In the genomic region with DNA sequence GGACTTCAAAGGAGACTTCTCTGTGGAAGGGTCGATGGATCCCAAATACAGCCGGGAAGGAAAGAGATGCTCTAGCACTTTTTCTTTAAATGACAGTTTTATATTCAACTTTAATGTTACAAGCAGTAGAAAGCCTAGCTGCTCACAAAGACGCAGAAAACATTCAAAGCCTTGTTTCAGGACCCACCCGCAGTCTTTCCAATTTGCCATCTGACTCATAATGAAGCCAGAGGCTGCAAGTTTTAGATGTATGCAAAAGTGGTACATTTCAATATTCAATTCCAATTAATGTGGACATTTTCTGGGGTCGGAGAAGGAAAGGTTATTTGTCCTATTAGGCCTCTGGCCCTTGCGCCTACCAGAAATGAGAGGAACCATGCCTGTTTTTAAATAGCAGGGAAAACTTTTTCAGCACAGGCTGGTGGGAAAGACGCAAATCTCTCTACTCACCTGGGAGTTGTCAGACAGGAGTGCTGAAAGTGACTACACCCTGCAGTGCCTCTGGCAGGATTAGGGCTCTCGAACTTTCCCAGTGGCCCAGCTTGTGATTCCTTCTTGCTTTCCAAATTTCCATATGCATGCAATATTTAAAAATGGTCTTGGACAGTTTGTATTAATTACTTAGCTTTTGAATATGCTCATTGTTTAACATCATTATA, we compare ENCODE assay signal across 18 cellular contexts.
DNase-seq lines count a peak whose midpoint lies in the region; ATAC-seq and TF ChIP-seq lines count a peak whose summit lies in the region.
"Had no signal": no experiment of that assay in that cellular context is flagged by ENCODE, and none has a peak within 500 bp of the region (broad histone marks: within the 10 kb centered on the region; RNA-seq: fewer than 3 reads in every experiment).

No MANE protein-coding gene starts in this region.

- no peaks in the 10 kb centered on the region for H3K79me2 ChIP-seq in HCT116 (ENCODE audit: insufficient read depth, low read length)

- H3K4me1 ChIP-seq in HCT116 (ENCODE audit: control insufficient read depth in 1 of 2, insufficient read depth in 2 of 2, low read length in 2 of 2) = peaks cover 0 to 6% of the 10 kb centered on the region in 2 experiments; a peak in 1 of 4 replicates
- H3K4me1 ChIP-seq in gastroesophageal sphincter = peaks cover 0 to 28% (median 3%) of the 10 kb centered on the region in 3 donors
- H3K4me1 ChIP-seq: BLaER1 treated with 17β-estradiol and CSF1 and Interleukin-3, amounts not matched to agents 10 nM and 100 nM; heart right ventricle had no signal

- no TSS peak for BruUV-seq in HCT116 (replicated peaks; lab: Mats Ljungman, UMichigan)

- RAD21 ChIA-PET in HCT116 (lab: Charles Lee; ENCODE audit: low non-redundant PET in 1 of 2, low total read pairs in 2 of 2, uncharacterized antibody in 2 of 2, unreplicated experiment in 2 of 2) = no interaction called here

- TF ChIP-seq RAD21 in HCT116 (IDR thresholded peaks at IDR 0.05; ENCODE audit: low read depth) = no peak

- H3K27ac ChIP-seq in HCT116 (ENCODE audit: low read depth, low read length) = no peak overlapping the region
- no peak overlapping the region for H3K27ac ChIP-seq in gastroesophageal sphincter
- H3K27ac ChIP-seq: BLaER1 treated with 17β-estradiol and CSF1 and Interleukin-3, amounts not matched to agents 10 nM and 100 nM; heart right ventricle; psoas muscle; tibial nerve had no signal

- H2AFZ ChIP-seq in HCT116 (ENCODE audit: low read depth, low read length, poor library complexity, severe bottlenecking) = peak overlapping the region; percentile 21

- H3K9me2 ChIP-seq in HCT116 (ENCODE audit: insufficient read depth) = no peaks in the 10 kb centered on the region

- CTCF ChIA-PET in HCT116 (lab: Charles Lee) = no interaction called here

- TF ChIP-seq POLR2A in HCT116 (IDR thresholded peaks at IDR 0.05; ENCODE audit: borderline replicate concordance, extremely low read depth, insufficient read depth, insufficient read length) = no peak
- no peak for TF ChIP-seq POLR2A in gastroesophageal sphincter (IDR thresholded peaks at IDR 0.05)

- H4K20me1 ChIP-seq in HCT116 (ENCODE audit: insufficient read depth) = no peaks in the 10 kb centered on the region
- H4K20me1 ChIP-seq: BLaER1 treated with 17β-estradiol and CSF1 and Interleukin-3, amounts not matched to agents 10 nM and 100 nM had no signal

- intact Hi-C loops in HCT116 (cut with micrococcal nuclease) (no loop called here), left colon (cut with DNase I, micrococcal nuclease) (no loop called here)

- ATAC-seq in HCT116 = no peak
- peak; percentile 56 for ATAC-seq in SK-N-SH treated with all-trans-retinoic acid at 6 μM for 48 hours
- ATAC-seq in left colon = peak; percentile 46
- no peak for ATAC-seq in HG03354 (IDR thresholded peaks at IDR 0.05; ENCODE audit: poor library complexity, severe bottlenecking, unreplicated experiment)
- ATAC-seq in gastroesophageal sphincter = no peak
- ATAC-seq: heart right ventricle, psoas muscle, Right ventricle myocardium inferior had no signal

- H3K4me3 ChIP-seq in GM12865 (ENCODE audit: low read depth, low read length) (no peak overlapping the region), HCT116 (replicated peaks in 1 of 2; ENCODE audit: low read depth in 1 of 2, low read length in 2 of 2) (no peak overlapping the region), gastroesophageal sphincter (no peak overlapping the region)
- H3K4me3 ChIP-seq: BLaER1 treated with 17β-estradiol and CSF1 and Interleukin-3, amounts not matched to agents 10 nM and 100 nM; heart right ventricle; psoas muscle; tibial nerve had no signal

- POLR2A ChIA-PET in HCT116 (lab: Charles Lee) = no interaction called here

- no peaks in the 10 kb centered on the region for H3K36me3 ChIP-seq in HCT116 (ENCODE audit: control insufficient read depth in 1 of 2, insufficient read depth in 2 of 2, low read length in 2 of 2)
- no peaks in the 10 kb centered on the region for H3K36me3 ChIP-seq in gastroesophageal sphincter
- H3K36me3 ChIP-seq: BLaER1 treated with 17β-estradiol and CSF1 and Interleukin-3, amounts not matched to agents 10 nM and 100 nM; heart right ventricle; tibial nerve had no signal

- H3K27me3 ChIP-seq in HCT116 (ENCODE audit: insufficient read depth, low read length) (no peaks in the 10 kb centered on the region), gastroesophageal sphincter (no peaks in the 10 kb centered on the region)
- H3K27me3 ChIP-seq: BLaER1 treated with 17β-estradiol and CSF1 and Interleukin-3, amounts not matched to agents 10 nM and 100 nM; heart right ventricle; tibial nerve had no signal

- peak; percentile 38 for DNase-seq in GM12865 (ENCODE audit: low read depth)
- DNase-seq in HCT116 (ENCODE audit: low read depth, low spot score) = no peak
- DNase-seq in left colon = no peak
- no peak for DNase-seq in NCI-H345 (lab: John Stamatoyannopoulos, UW)
- DNase-seq in iPS-NIHi11 (ENCODE audit: low spot score) = no peak
- DNase-seq: DMS79, HCEC 1CT, heart right ventricle, naive B cell, NCI-H2029, NCI-H748 treated with DMSO at 0.1 percent for 48 hours, psoas muscle had no signal

- no peak for TF ChIP-seq EP300 in gastroesophageal sphincter (IDR thresholded peaks at IDR 0.05)

- TF ChIP-seq CTCF in GM12865 (IDR thresholded peaks at IDR 0.05; ENCODE audit: insufficient read depth, low read depth, low read length, missing control alignments) = no peak
- TF ChIP-seq CTCF in HCT116 (IDR thresholded peaks at IDR 0.05 in 2 of 3, conservative IDR thresholded peaks at IDR 0.05 in 1 of 3; ENCODE audit: borderline replicate concordance in 1 of 3, insufficient read depth in 1 of 3, low read depth in 2 of 3, low read length in 2 of 3) = no peak
- no peak for TF ChIP-seq CTCF in gastroesophageal sphincter (IDR thresholded peaks at IDR 0.05)

- WGBS in gastroesophageal sphincter (ENCODE audit: low coverage in 1 of 2), 2 donors = 66 to 76% methylated on average over 8 of the region's 8 CpGs

- H3K9ac ChIP-seq in HCT116 (ENCODE audit: low read length) = no peak overlapping the region
- H3K9ac ChIP-seq: BLaER1 treated with 17β-estradiol and CSF1 and Interleukin-3, amounts not matched to agents 10 nM and 100 nM had no signal

- H3K9me3 ChIP-seq in HCT116 (ENCODE audit: control insufficient read depth in 1 of 2, insufficient read depth in 1 of 2, low read depth in 1 of 2, low read length in 2 of 2) (no peaks in the 10 kb centered on the region), gastroesophageal sphincter (no peaks in the 10 kb centered on the region)
- H3K9me3 ChIP-seq: heart right ventricle, psoas muscle had no signal

- H3K4me2 ChIP-seq in HCT116 (ENCODE audit: low read length) = no peak overlapping the region
- H3K4me2 ChIP-seq: BLaER1 treated with 17β-estradiol and CSF1 and Interleukin-3, amounts not matched to agents 10 nM and 100 nM had no signal

TF ChIP-seq in HCT116, 20 proteins besides CTCF, POLR2A, EP300 and RAD21 (continues in another document):
- TF ChIP-seq YY1 (IDR thresholded peaks at IDR 0.05; ENCODE audit: extremely low read depth, insufficient replicate concordance, low read depth, low read length) = no peak
- no peak for TF ChIP-seq JUND (IDR thresholded peaks at IDR 0.05)
- TF ChIP-seq CBX3 (IDR thresholded peaks at IDR 0.05; ENCODE audit: low read depth) = no peak
- no peak for TF ChIP-seq EZH2phosphoT487 (IDR thresholded peaks at IDR 0.05; ENCODE audit: borderline replicate concordance)
- no peak for TF ChIP-seq TCF7L2 (IDR thresholded peaks at IDR 0.05; ENCODE audit: borderline replicate concordance, extremely low read depth, insufficient read depth, insufficient read length)
- no peak for TF ChIP-seq FOSL1 (IDR thresholded peaks at IDR 0.05; ENCODE audit: low read depth)
- TF ChIP-seq ELF1 (IDR thresholded peaks at IDR 0.05; ENCODE audit: borderline replicate concordance, low read depth) = no peak
- no peak for TF ChIP-seq ZFX (IDR thresholded peaks at IDR 0.05)
- TF ChIP-seq SRF (IDR thresholded peaks at IDR 0.05; ENCODE audit: low read depth) = no peak

TF ChIP-seq in SK-N-SH treated with all-trans-retinoic acid at 6 μM for 48 hours, 23 proteins besides CTCF, POLR2A, EP300 and RAD21 (continues in another document):
- no peak for TF ChIP-seq CSDC2 (CRISPR knock-in tag; IDR thresholded peaks at IDR 0.05)
- TF ChIP-seq, protein P1, sequence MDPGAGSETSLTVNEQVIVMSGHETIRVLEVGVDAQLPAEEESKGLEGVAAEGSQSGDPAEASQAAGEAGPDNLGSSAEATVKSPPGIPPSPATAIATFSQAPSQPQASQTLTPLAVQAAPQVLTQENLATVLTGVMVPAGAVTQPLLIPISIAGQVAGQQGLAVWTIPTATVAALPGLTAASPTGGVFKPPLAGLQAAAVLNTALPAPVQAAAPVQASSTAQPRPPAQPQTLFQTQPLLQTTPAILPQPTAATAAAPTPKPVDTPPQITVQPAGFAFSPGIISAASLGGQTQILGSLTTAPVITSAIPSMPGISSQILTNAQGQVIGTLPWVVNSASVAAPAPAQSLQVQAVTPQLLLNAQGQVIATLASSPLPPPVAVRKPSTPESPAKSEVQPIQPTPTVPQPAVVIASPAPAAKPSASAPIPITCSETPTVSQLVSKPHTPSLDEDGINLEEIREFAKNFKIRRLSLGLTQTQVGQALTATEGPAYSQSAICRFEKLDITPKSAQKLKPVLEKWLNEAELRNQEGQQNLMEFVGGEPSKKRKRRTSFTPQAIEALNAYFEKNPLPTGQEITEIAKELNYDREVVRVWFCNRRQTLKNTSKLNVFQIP (CRISPR knock-in tag; IDR thresholded peaks at IDR 0.05; ENCODE audit: borderline replicate concordance, low read depth) = no peak
- no peak for TF ChIP-seq OSR1 (CRISPR knock-in tag; IDR thresholded peaks at IDR 0.05)
- TF ChIP-seq TCF4 (CRISPR knock-in tag; IDR thresholded peaks at IDR 0.05; ENCODE audit: borderline replicate concordance) = no peak
- TF ChIP-seq, protein P2, sequence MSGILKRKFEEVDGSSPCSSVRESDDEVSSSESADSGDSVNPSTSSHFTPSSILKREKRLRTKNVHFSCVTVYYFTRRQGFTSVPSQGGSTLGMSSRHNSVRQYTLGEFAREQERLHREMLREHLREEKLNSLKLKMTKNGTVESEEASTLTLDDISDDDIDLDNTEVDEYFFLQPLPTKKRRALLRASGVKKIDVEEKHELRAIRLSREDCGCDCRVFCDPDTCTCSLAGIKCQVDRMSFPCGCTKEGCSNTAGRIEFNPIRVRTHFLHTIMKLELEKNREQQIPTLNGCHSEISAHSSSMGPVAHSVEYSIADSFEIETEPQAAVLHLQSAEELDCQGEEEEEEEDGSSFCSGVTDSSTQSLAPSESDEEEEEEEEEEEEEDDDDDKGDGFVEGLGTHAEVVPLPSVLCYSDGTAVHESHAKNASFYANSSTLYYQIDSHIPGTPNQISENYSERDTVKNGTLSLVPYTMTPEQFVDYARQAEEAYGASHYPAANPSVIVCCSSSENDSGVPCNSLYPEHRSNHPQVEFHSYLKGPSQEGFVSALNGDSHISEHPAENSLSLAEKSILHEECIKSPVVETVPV (CRISPR knock-in tag; IDR thresholded peaks at IDR 0.05) = no peak
- no peak for TF ChIP-seq PPARA (CRISPR knock-in tag; IDR thresholded peaks at IDR 0.05; ENCODE audit: borderline replicate concordance)
- no peak for TF ChIP-seq ARNTL (CRISPR knock-in tag; IDR thresholded peaks at IDR 0.05; ENCODE audit: borderline replicate concordance, low read depth)
- TF ChIP-seq ZNF8 (CRISPR knock-in tag; IDR thresholded peaks at IDR 0.05) = no peak
- TF ChIP-seq GLIS3 (CRISPR knock-in tag; IDR thresholded peaks at IDR 0.05) = no peak

Comparison
In these comparisons a context has a peak if more than half of its experiments do, and no peak if none do; other contexts are left out.
1. ATAC-seq: peak in SK-N-SH treated with all-trans-retinoic acid at 6 μM for 48 hours (single experiment) and left colon (single experiment); none in HCT116 (single experiment), HG03354 (single experiment) and gastroesophageal sphincter (single experiment).